ENCODE assay signal across 1 cellular context in genomic region chr19:19619121-19619848, GRCh38.
TF ChIP-seq lines count a peak whose summit lies in the region.

No MANE protein-coding gene starts in this region.

TF ChIP-seq in GM23338, 12 proteins besides CTCF, POLR2A, EP300 and RAD21 (continued from another document):
- TF ChIP-seq ZNF462 (CRISPR knock-in tag; IDR thresholded peaks at IDR 0.05): no peak
TF ChIP-seq in GM23338: peak in this region for 0.
